Comparison of ENCODE assay signal across 10 cellular contexts in genomic region chr11:114709960-114710359, GRCh38. TPM values are rescaled to one million over a fixed set of nuclear protein-coding genes. Genes with fewer than 3 reads are reported as not detected.
"Had no signal": no experiment of that assay in that cellular context is flagged by ENCODE, and none has a peak within 500 bp of the region (broad histone marks: within the 10 kb centered on the region; RNA-seq: fewer than 3 reads in every experiment).

No MANE protein-coding gene starts in this region.

- H3K27me3 Mint-ChIP-seq: IgD-negative memory B cell had no signal

- ATAC-seq: HCT116 had no signal

- DNase-seq: GM23248, GOT3, H7, HFFc6 had no signal

- H3K4me1 Mint-ChIP-seq: IgD-negative memory B cell had no signal

- H3K27ac Mint-ChIP-seq: HFFc6, IgD-negative memory B cell had no signal

- FAIRE-seq: HTR-8/SVneo had no signal

- H3K27ac ChIP-seq: GM23248 had no signal

- H3K4me1 ChIP-seq: HAP-1 had no signal

- H3K36me3 Mint-ChIP-seq: IgD-negative memory B cell had no signal

- H3K9me3 ChIP-seq: HAP-1 had no signal

- H3K4me3 Mint-ChIP-seq: HFFc6, IgD-negative memory B cell had no signal

- H3K4me3 ChIP-seq: GM23248, HAP-1 had no signal

- H3K36me3 ChIP-seq: HAP-1 had no signal

RNA-seq across cellular contexts. Expression of gene NXPE2, which starts 31.6 kb away (rescaled TPM):
- total RNA-seq: GM23248, H4, H7, HFFc6, HT-29 had no signal
- polyA plus RNA-seq: IgD-negative memory B cell had no signal
